9 cellular contexts compared by ENCODE assay signal in the genomic region with DNA sequence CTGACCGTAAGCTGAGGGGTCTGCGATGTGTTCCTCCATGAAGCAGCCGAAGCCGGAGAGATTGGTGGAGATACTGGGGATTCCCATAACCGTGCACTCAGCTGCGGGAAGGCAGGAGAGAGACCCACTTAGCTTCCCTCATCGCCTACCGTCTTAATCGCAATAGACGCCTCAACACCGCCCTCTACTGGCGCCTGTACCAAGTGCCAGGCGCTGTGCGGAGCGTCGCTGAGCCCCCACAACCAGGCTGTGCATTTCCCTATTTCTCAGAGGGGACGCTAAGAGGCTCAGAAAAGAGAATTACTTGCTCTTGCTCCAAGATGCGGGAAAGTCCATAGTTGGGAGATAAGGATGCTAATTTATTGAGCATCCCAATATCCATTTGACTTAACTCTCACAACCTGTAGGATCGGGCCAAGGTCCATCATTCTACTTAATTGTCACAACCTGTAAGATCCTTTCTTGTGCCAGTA. TPM values are rescaled to one million over a fixed set of nuclear protein-coding genes. Genes with fewer than 3 reads are reported as not detected.
DNase-seq lines count a peak whose midpoint lies in the region; ATAC-seq and TF ChIP-seq lines count a peak whose summit lies in the region.
"Had no signal": no experiment of that assay in that cellular context is flagged by ENCODE, and none has a peak within 500 bp of the region (broad histone marks: within the 10 kb centered on the region; RNA-seq: fewer than 3 reads in every experiment).

No MANE protein-coding gene starts in this region.

- H3K4me2 ChIP-seq in mesenchymal stem cell (ENCODE audit: low read length, poor library complexity, severe bottlenecking): no peak overlapping the region

- H2BK120ac ChIP-seq in mesenchymal stem cell (ENCODE audit: low read depth, low read length): no peak overlapping the region

- CTCF ChIA-PET in A673 (lab: Charles Lee): interaction anchor here (0.5 to 1.7 kb wide), 19 partner anchors 13 to 465 kb away, joined by 3 to 32 read pairs (median 5); a partner anchor contains a TSS

- H2BK15ac ChIP-seq in mesenchymal stem cell (ENCODE audit: low read depth, poor library complexity, severe bottlenecking): no peak overlapping the region

- H2AK5ac ChIP-seq in mesenchymal stem cell (ENCODE audit: low read length, severe bottlenecking): no peak overlapping the region

- intact Hi-C loops in A673 (cut with micrococcal nuclease; ENCODE audit: unreplicated experiment): loop anchor here (2.0 kb wide), 1 partner anchor 182 kb away; no protein-coding TSS in a partner anchor
- intact Hi-C loops in dorsolateral prefrontal cortex (cut with DNase I): loop anchor here in 1 of 2 donors (2.0 kb wide), 1 partner anchor 176 kb away; no protein-coding TSS in a partner anchor

- H3K27ac ChIP-seq in A673 (ENCODE audit: low read depth, low read length, poor library complexity, severe bottlenecking): no peak overlapping the region
- peak overlapping the region in 25 of 59 donors; percentile 2 to 81 (median 41) for H3K27ac ChIP-seq in dorsolateral prefrontal cortex
- no peak overlapping the region for H3K27ac ChIP-seq in mesenchymal stem cell (ENCODE audit: low read length, poor library complexity, severe bottlenecking)

- no peak overlapping the region for H2BK5ac ChIP-seq in mesenchymal stem cell (ENCODE audit: low read depth, low read length, poor library complexity, severe bottlenecking)

- TF ChIP-seq CTCF in A673 (conservative IDR thresholded peaks at IDR 0.05; ENCODE audit: low read depth, low read length) (peak; percentile 96), dorsolateral prefrontal cortex (IDR thresholded peaks at IDR 0.05 in 54 of 56, conservative IDR thresholded peaks at IDR 0.05 in 2 of 56; ENCODE audit: low read depth in 1 of 56, partially characterized antibody in 56 of 56) (peak; percentile 67 to 95 (median 89))

- H3K18ac ChIP-seq in mesenchymal stem cell (ENCODE audit: low read depth in 1 of 2, low read length in 2 of 2): no peak overlapping the region

- no peak overlapping the region for H3K23ac ChIP-seq in mesenchymal stem cell (ENCODE audit: low read length in 2 of 2)

- no peak overlapping the region for H3K9ac ChIP-seq in mesenchymal stem cell (ENCODE audit: low read length)

- no TSS peak for BruUV-seq in A673 (replicated peaks; lab: Mats Ljungman, UMichigan)

- peak; percentile 43 for ATAC-seq in GM19438 (IDR thresholded peaks at IDR 0.05; ENCODE audit: low read depth, unreplicated experiment)

- H3K36me3 ChIP-seq in A673 (ENCODE audit: insufficient read depth, low read length, poor library complexity, severe bottlenecking): peaks cover 35% of the 10 kb centered on the region
- H3K36me3 ChIP-seq in mesenchymal stem cell (ENCODE audit: control insufficient read depth in 1 of 2, insufficient read depth in 2 of 2, low read depth in 1 of 2, low read length in 2 of 2): peaks cover 66 to 69% of the 10 kb centered on the region in 2 experiments

- H3K4me1 ChIP-seq in A673 (ENCODE audit: insufficient read depth, low read length, poor library complexity, severe bottlenecking) (peaks cover 29% of the 10 kb centered on the region), mesenchymal stem cell (ENCODE audit: control insufficient read depth, insufficient read depth, low read depth, low read length) (peaks cover 12% of the 10 kb centered on the region)

- H2AFZ ChIP-seq in mesenchymal stem cell (ENCODE audit: low read depth, low read length): no peak overlapping the region

- no peak overlapping the region for H3K4ac ChIP-seq in mesenchymal stem cell (ENCODE audit: low read depth in 1 of 2, low read length in 2 of 2)

- peak; percentile 92 for DNase-seq in A673 (ENCODE audit: low spot score)
- DNase-seq in NCI-H526 (lab: John Stamatoyannopoulos, UW): peak; percentile 64 to 86
- DNase-seq in activated CD4-positive, alpha-beta T cell treated with anti-CD3 and anti-CD28 coated beads, Interleukin-2, amount 50 U/mL, for 4 hours: peak; percentile 80 to 82
- peak in 9 of 10 donors; percentile 66 to 84 (median 77) for DNase-seq in dorsolateral prefrontal cortex
- DNase-seq in mesenchymal stem cell: peak; percentile 89
- DNase-seq in stimulated activated CD8-positive, alpha-beta memory T cell treated with anti-CD3 and anti-CD28 coated beads, Interleukin-4, amount 100 ng/mL, for 1 hour (ENCODE audit: low read depth in 2 of 2, low spot score in 1 of 2): peak; percentile 71
- DNase-seq in NCI-H2227 treated with DMSO at 0.1 percent for 48 hours (lab: John Stamatoyannopoulos, UW): no peak

- H2BK12ac ChIP-seq in mesenchymal stem cell (ENCODE audit: low read length in 2 of 2): no peak overlapping the region

- 23% methylated on average over 18 of the region's 19 CpGs for WGBS in mesenchymal stem cell

- H4K91ac ChIP-seq in mesenchymal stem cell (ENCODE audit: low read length): no peak overlapping the region

- H3K27me3 ChIP-seq in A673 (replicated peaks; ENCODE audit: insufficient read depth, low read depth, low read length, poor library complexity): no peaks in the 10 kb centered on the region
- no peaks in the 10 kb centered on the region for H3K27me3 ChIP-seq in dorsolateral prefrontal cortex
- H3K27me3 ChIP-seq in mesenchymal stem cell (ENCODE audit: control insufficient read depth in 1 of 2, insufficient read depth in 1 of 2, low read length in 2 of 2): no peaks in the 10 kb centered on the region

- peaks cover 4% of the 10 kb centered on the region for H3K79me1 ChIP-seq in mesenchymal stem cell (replicated peaks; ENCODE audit: low read length, poor library complexity, severe bottlenecking)

- POLR2A ChIA-PET in A673 (lab: Charles Lee; ENCODE audit: low non-redundant PET): interaction anchor here (0.6 kb wide), 1 partner anchor 184 kb away, joined by 11 read pairs; no protein-coding TSS in a partner anchor

- no peaks in the 10 kb centered on the region for H3K9me3 ChIP-seq in A673 (ENCODE audit: low read depth, low read length, poor library complexity, severe bottlenecking)
- H3K9me3 ChIP-seq in mesenchymal stem cell (ENCODE audit: control insufficient read depth, low read length): no peaks in the 10 kb centered on the region

- no peak overlapping the region for H4K8ac ChIP-seq in mesenchymal stem cell (ENCODE audit: low read length)

- H3K14ac ChIP-seq in mesenchymal stem cell (ENCODE audit: low read length in 2 of 2): no peak overlapping the region

- H3K4me3 ChIP-seq in A673 (ENCODE audit: low read depth, low read length, poor library complexity, severe bottlenecking): no peak overlapping the region
- H3K4me3 ChIP-seq in dorsolateral prefrontal cortex: peak overlapping the region in 5 of 59 donors; percentile 1 to 25 (median 15)
- no peak overlapping the region for H3K4me3 ChIP-seq in mesenchymal stem cell (ENCODE audit: insufficient read depth in 1 of 2, low read depth in 1 of 2, low read length in 2 of 2)

RNA-seq across cellular contexts. Expression of a gene that starts 5.8 kb away (rescaled TPM):
- total RNA-seq in A673 (2021): 1,330 and 1,983 TPM in 2 replicates
- total RNA-seq in dorsolateral prefrontal cortex: 1,000 to 10,000 TPM in 102 of 120 experiments, 100 to 1,000 TPM in 18; 795 to 2,828 (median 1,249) TPM
- 12,810 TPM for polyA plus RNA-seq in mesenchymal stem cell (2013, experiment 1 of 2)
- 12,668 TPM for polyA plus RNA-seq in mesenchymal stem cell (2013, experiment 2 of 2)

RNA-seq across cellular contexts. Expression of a gene that starts 16.3 kb away (rescaled TPM):
- total RNA-seq in A673 (2021): 103 and 112 TPM in 2 replicates
- total RNA-seq in dorsolateral prefrontal cortex: 10 to 100 TPM; 24.4 to 60.6 (median 39.2) TPM
- polyA plus RNA-seq in mesenchymal stem cell (2013, experiment 1 of 2): 119 TPM
- 110 TPM for polyA plus RNA-seq in mesenchymal stem cell (2013, experiment 2 of 2)

RNA-seq across cellular contexts. Expression of a gene that starts 22.1 kb away (rescaled TPM):
- total RNA-seq in A673 (2021) (54.6 and 57.0 TPM in 2 replicates), dorsolateral prefrontal cortex (10 to 100 TPM; 17.6 to 67.9 (median 37.0) TPM)
- 26.9 TPM for polyA plus RNA-seq in mesenchymal stem cell (2013, experiment 1 of 2)
- 27.1 TPM for polyA plus RNA-seq in mesenchymal stem cell (2013, experiment 2 of 2)

RNA-seq across cellular contexts. Expression of a gene that starts 22.7 kb away (rescaled TPM):
- total RNA-seq in A673 (2021): 227 and 241 TPM in 2 replicates
- 10 to 100 TPM; 39.7 to 85.0 (median 53.9) TPM for total RNA-seq in dorsolateral prefrontal cortex
- polyA plus RNA-seq in mesenchymal stem cell (2013, experiment 1 of 2): 46.3 TPM
- 43.5 TPM for polyA plus RNA-seq in mesenchymal stem cell (2013, experiment 2 of 2)

RNA-seq across cellular contexts. Expression of a gene that starts 37.5 kb away (rescaled TPM):
- total RNA-seq in A673 (2021) (not detected in 2 replicates), dorsolateral prefrontal cortex (1 to 10 TPM in 102 of 120 experiments, under 1 TPM in 8, not detected in 10; 0.60 to 6.2 (median 2.2) TPM)
- not detected for polyA plus RNA-seq in mesenchymal stem cell (2013, experiment 1 of 2)
- polyA plus RNA-seq in mesenchymal stem cell (2013, experiment 2 of 2): 0.04 TPM
- total RNA-seq: skeletal muscle tissue had no signal
